20 cellular contexts compared by ENCODE assay signal in the genomic region with DNA sequence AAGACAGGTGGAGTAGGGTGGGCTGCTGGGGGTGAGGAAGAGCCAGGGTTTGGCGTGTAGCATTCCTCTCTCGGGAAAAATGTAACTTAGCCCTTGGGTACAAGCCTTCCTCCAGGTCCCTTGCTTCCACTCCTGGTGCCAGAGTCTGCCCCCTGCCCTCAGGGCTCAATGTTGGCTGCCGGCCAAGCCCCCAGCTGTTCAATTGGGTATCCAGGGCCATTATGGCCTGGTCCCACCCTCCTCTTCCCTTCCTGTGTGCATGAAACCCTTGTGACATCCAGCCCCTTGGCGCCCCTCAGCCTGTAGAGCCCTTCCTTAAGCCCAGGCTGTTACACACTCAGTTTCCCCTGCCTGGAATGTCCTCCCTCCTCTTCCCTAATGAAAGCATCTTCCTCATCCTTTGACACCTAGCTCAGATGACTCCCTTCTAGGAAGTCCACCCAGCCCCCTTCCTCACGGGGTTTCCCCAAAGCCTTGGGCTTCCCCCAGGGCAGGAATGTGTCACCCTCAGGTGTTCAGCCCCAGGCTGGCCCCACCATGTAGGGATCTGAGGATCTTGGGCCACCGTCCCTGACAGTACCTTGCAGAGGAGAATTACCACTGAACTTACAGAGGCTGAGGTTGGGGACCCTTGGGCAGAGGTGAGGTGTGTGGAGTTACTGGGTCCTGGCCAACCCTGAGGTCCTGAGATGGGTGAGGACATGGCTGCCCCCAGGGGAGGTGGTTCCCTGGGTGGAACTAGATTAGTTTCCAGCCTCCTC. TPM values are rescaled to one million over a fixed set of nuclear protein-coding genes. Genes with fewer than 3 reads are reported as not detected.
DNase-seq lines count a peak whose midpoint lies in the region; ATAC-seq, FAIRE-seq and TF ChIP-seq lines count a peak whose summit lies in the region.
"Had no signal": no experiment of that assay in that cellular context is flagged by ENCODE, and none has a peak within 500 bp of the region (broad histone marks: within the 10 kb centered on the region; RNA-seq: fewer than 3 reads in every experiment).

No MANE protein-coding gene starts in this region.

- peak; percentile 16 for FAIRE-seq in HTR-8/SVneo (lab: Jason Lieb, UNC)

- H3K4me1 Mint-ChIP-seq in chondrocyte (ENCODE audit: low read depth) = peaks cover 38% of the 10 kb centered on the region

- no peaks in the 10 kb centered on the region for H3K27me3 Mint-ChIP-seq in chondrocyte (ENCODE audit: low read depth)
- H3K27me3 Mint-ChIP-seq: type B pancreatic cell had no signal

- peak; percentile 76 for ATAC-seq in foreskin keratinocyte
- peak; percentile 16 for ATAC-seq in stimulated activated naive CD8-positive, alpha-beta T cell treated with anti-CD3 and anti-CD28 coated beads, Interleukin-15, Interleukin-2, amounts not matched to agents 100 U/mL and 50 U/mL, for 24 hours
- ATAC-seq in HG03571 (IDR thresholded peaks at IDR 0.05; ENCODE audit: unreplicated experiment) = no peak
- ATAC-seq: left ventricle myocardium superior had no signal

- H3K4me3 Mint-ChIP-seq in chondrocyte (ENCODE audit: unreplicated experiment) = no peak overlapping the region
- H3K4me3 Mint-ChIP-seq: natural killer cell treated with Interleukin-12 subunit alpha and Interleukin-12 subunit beta and Interleukin-15 and Interleukin-18, amount 100 ng/mL, for 72 hours; type B pancreatic cell had no signal

- H3K27me3 ChIP-seq in foreskin keratinocyte = no peaks in the 10 kb centered on the region
- H3K27me3 ChIP-seq: brain microvascular endothelial cell had no signal

- H3K27ac ChIP-seq in foreskin keratinocyte = no peak overlapping the region

- H3K36me3 Mint-ChIP-seq in chondrocyte (ENCODE audit: low read depth) = no peaks in the 10 kb centered on the region
- H3K36me3 Mint-ChIP-seq: natural killer cell treated with Interleukin-12 subunit alpha and Interleukin-12 subunit beta and Interleukin-15 and Interleukin-18, amount 100 ng/mL, for 72 hours had no signal

- H3K27ac Mint-ChIP-seq in chondrocyte (ENCODE audit: unreplicated experiment) = no peak overlapping the region
- H3K27ac Mint-ChIP-seq: natural killer cell treated with Interleukin-12 subunit alpha and Interleukin-12 subunit beta and Interleukin-15 and Interleukin-18, amount 100 ng/mL, for 72 hours had no signal

- H3K4me1 ChIP-seq in foreskin keratinocyte = peaks cover 9% of the 10 kb centered on the region

- TF ChIP-seq CTCF in foreskin keratinocyte (conservative IDR thresholded peaks at IDR 0.05) (no peak), chondrocyte (IDR thresholded peaks at IDR 0.05) (no peak)

- no peaks in the 10 kb centered on the region for H3K9me3 Mint-ChIP-seq in chondrocyte (ENCODE audit: low read depth)
- H3K9me3 Mint-ChIP-seq: natural killer cell treated with Interleukin-12 subunit alpha and Interleukin-12 subunit beta and Interleukin-15 and Interleukin-18, amount 100 ng/mL, for 72 hours; type B pancreatic cell had no signal

- peak; percentile 64 for DNase-seq in activated effector memory CD4-positive, alpha-beta T cell treated with anti-CD3 and anti-CD28 coated beads, Interleukin-2, amount 50 U/mL, for 16 hours
- DNase-seq in activated effector memory CD4-positive, alpha-beta T cell treated with Interleukin-2 at 50 U/mL for 16 hours = no peak
- DNase-seq in HTR-8/SVneo (ENCODE audit: insufficient read length, low spot score) (no peak), foreskin keratinocyte (peak in 1 of 2 donors; percentile 41), chondrocyte (ENCODE audit: low spot score) (no peak)
- DNase-seq in stimulated activated naive CD8-positive, alpha-beta T cell treated with anti-CD3 and anti-CD28 coated beads, Interleukin-15, Interleukin-2, amounts not matched to agents 100 U/mL and 50 U/mL, for 24 hours = peak; percentile 24
- DNase-seq: activated CD4-positive, alpha-beta T cell treated with anti-CD3 and anti-CD28 coated beads, Interleukin-2, amount 50 U/mL, for 4 hours; activated gamma-delta T cell; AML-193; brain microvascular endothelial cell; left ventricle myocardium superior; NCI-H2107; retina; stimulated activated CD8-positive, alpha-beta memory T cell treated with anti-CD3 and anti-CD28 coated beads, Interleukin-4, amount 100 ng/mL, for 48 hours; T-helper 9 cell had no signal

RNA-seq across cellular contexts. Expression of a gene that starts 30.0 kb away (rescaled TPM):
- total RNA-seq in foreskin keratinocyte (32.6 and 34.7 TPM in 2 replicates), chondrocyte (9.4 to 22.0 TPM (median 9.9 TPM) in 3 replicates)
- polyA plus RNA-seq in foreskin keratinocyte = 46.6 and 52.2 TPM in 2 replicates

RNA-seq across cellular contexts. Expression of a gene that starts 45.7 kb away (rescaled TPM):
- total RNA-seq in foreskin keratinocyte (12.3 and 13.5 TPM in 2 replicates), chondrocyte (50.0 to 53.6 TPM (median 52.3 TPM) in 3 replicates)
- 11.8 TPM in 2 replicates for polyA plus RNA-seq in foreskin keratinocyte

RNA-seq across cellular contexts. Expression of a gene that starts 54.4 kb away (rescaled TPM):
- total RNA-seq in foreskin keratinocyte = not detected in 2 replicates
- polyA plus RNA-seq in foreskin keratinocyte = not detected in 2 replicates
- 307 to 312 TPM (median 310 TPM) in 3 replicates for total RNA-seq in chondrocyte
- total RNA-seq: HT-29; M059J; natural killer cell treated with Interleukin-12 subunit alpha and Interleukin-12 subunit beta and Interleukin-15 and Interleukin-18, amount 100 ng/mL, for 72 hours had no signal

Comparison
In these comparisons a context has a peak if more than half of its experiments do, and no peak if none do; other contexts are left out.
1. DNase-seq: peak in activated effector memory CD4-positive, alpha-beta T cell treated with anti-CD3 and anti-CD28 coated beads, Interleukin-2, amount 50 U/mL, for 16 hours (single experiment) and stimulated activated naive CD8-positive, alpha-beta T cell treated with anti-CD3 and anti-CD28 coated beads, Interleukin-15, Interleukin-2, amounts not matched to agents 100 U/mL and 50 U/mL, for 24 hours (single experiment); none in activated effector memory CD4-positive, alpha-beta T cell treated with Interleukin-2 at 50 U/mL for 16 hours (single experiment), HTR-8/SVneo (single experiment) and chondrocyte (single experiment).
2. RNA of a gene that starts 54.4 kb away (total RNA-seq): 307 to 312 TPM in chondrocyte; not detected in foreskin keratinocyte; every median in the first group is over 100 times any median in the second.